20 cellular contexts compared by ENCODE assay signal in the genomic region with DNA sequence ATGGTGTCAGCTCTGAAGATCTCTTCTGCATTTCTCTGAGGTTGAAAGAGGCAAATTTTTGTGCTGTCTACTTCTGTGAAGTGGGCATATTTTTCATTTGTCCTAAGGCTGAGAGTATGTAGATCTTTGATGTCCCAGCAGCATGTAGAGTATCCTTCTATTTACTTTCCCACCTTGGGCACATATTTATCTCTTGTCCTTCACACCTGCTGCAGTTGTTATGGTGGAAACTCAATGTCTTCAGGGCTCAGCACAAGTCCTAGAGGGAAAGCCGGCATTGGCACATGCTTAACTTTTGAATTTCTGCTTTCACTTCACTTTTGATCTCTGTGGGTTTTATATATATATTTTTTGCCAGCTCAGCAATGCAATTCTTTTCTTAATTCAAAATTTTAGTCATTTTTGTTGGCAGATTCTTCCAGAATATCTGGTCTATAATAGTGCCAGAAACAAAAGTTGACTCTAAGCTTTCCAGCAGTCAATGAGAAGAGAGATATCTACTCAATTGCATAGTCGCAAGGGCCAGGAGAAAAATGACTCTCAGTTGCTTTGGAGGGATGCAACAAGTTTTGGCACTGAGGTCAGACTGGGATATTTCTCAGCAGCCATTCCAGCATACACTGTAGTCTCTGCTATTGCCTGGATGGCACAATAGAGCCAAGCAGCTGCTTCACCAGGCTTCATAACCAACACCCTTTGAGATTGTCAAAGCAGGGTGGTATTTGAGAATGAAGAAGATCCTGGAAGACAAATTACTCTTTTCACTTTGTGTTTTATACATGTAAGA.
"Had no signal": no experiment of that assay in that cellular context is flagged by ENCODE, and none has a peak within 500 bp of the region (broad histone marks: within the 10 kb centered on the region; RNA-seq: fewer than 3 reads in every experiment).

No MANE protein-coding gene starts in this region.

- H3K36me3 ChIP-seq: brain microvascular endothelial cell, left ventricle myocardium inferior, sigmoid colon, thyroid gland, vagina had no signal

- ATAC-seq: activated T-cell treated with anti-CD3 and anti-CD28 coated beads, Interleukin-2, amount 50 U/mL, for 72 hours; stimulated activated memory B cell treated with anti-CD40 and anti-IgM and Interleukin-4, amounts not matched to agents 10 μg/mL and 1 μg/mL and 100 μg/mL, for 72 hours had no signal

- H3K9me3 Mint-ChIP-seq: activated CD4-positive, alpha-beta T cell treated with anti-CD3 and anti-CD28 coated beads, Interleukin-2, amount 10 ng/mL, durations not matched to agents 24 days and 14 days had no signal

- H3K9me3 ChIP-seq: sigmoid colon, thyroid gland, vagina had no signal

- H3K36me3 Mint-ChIP-seq: activated naive CD8-positive, alpha-beta T cell treated with anti-CD3 and anti-CD28 coated beads for 36 hours; memory B cell; stimulated activated memory B cell treated with anti-CD40 and anti-IgM and Interleukin-4, amounts not matched to agents 10 μg/mL and 1 μg/mL and 100 μg/mL, for 72 hours had no signal

- H3K4me1 Mint-ChIP-seq: activated B cell treated with CpG ODN at 0.5 μM for 24 hours; activated CD4-positive, alpha-beta T cell treated with anti-CD3 and anti-CD28 coated beads, Interleukin-2, amount 10 ng/mL, durations not matched to agents 24 days and 14 days; activated naive CD8-positive, alpha-beta T cell treated with anti-CD3 and anti-CD28 coated beads for 36 hours; central memory CD8-positive, alpha-beta T cell; memory B cell; nephron progenitor cell; stimulated activated memory B cell treated with anti-CD40 and anti-IgM and Interleukin-4, amounts not matched to agents 10 μg/mL and 1 μg/mL and 100 μg/mL, for 72 hours had no signal

- H3K4me1 ChIP-seq: left ventricle myocardium inferior, sigmoid colon, thyroid gland, vagina had no signal

- H3K27me3 Mint-ChIP-seq: activated B cell treated with CpG ODN at 0.5 μM for 24 hours; activated CD4-positive, alpha-beta T cell treated with anti-CD3 and anti-CD28 coated beads, Interleukin-2, amount 10 ng/mL, durations not matched to agents 24 days and 14 days; activated naive CD8-positive, alpha-beta T cell treated with anti-CD3 and anti-CD28 coated beads for 36 hours; central memory CD8-positive, alpha-beta T cell; memory B cell; stimulated activated memory B cell treated with anti-CD40 and anti-IgM and Interleukin-4, amounts not matched to agents 10 μg/mL and 1 μg/mL and 100 μg/mL, for 72 hours had no signal

- H3K27ac ChIP-seq: brain microvascular endothelial cell, left ventricle myocardium inferior, sigmoid colon, thyroid gland, vagina had no signal

- H3K4me3 ChIP-seq: left ventricle myocardium inferior, sigmoid colon, thyroid gland, vagina had no signal

- H3K4me3 Mint-ChIP-seq: activated B cell treated with CpG ODN at 0.5 μM for 24 hours; activated CD4-positive, alpha-beta T cell treated with anti-CD3 and anti-CD28 coated beads, Interleukin-2, amount 10 ng/mL, durations not matched to agents 24 days and 14 days; activated naive CD8-positive, alpha-beta T cell treated with anti-CD3 and anti-CD28 coated beads for 36 hours; activated T-cell treated with anti-CD3 and anti-CD28 coated beads, Interleukin-2, amount 50 U/mL, for 72 hours; central memory CD8-positive, alpha-beta T cell; memory B cell; nephron progenitor cell; stimulated activated memory B cell treated with anti-CD40 and anti-IgM and Interleukin-4, amounts not matched to agents 10 μg/mL and 1 μg/mL and 100 μg/mL, for 72 hours had no signal

- H3K27ac Mint-ChIP-seq: activated B cell treated with CpG ODN at 0.5 μM for 24 hours; activated CD4-positive, alpha-beta T cell treated with anti-CD3 and anti-CD28 coated beads, Interleukin-2, amount 10 ng/mL, durations not matched to agents 24 days and 14 days; activated naive CD8-positive, alpha-beta T cell treated with anti-CD3 and anti-CD28 coated beads for 36 hours; activated T-cell treated with anti-CD3 and anti-CD28 coated beads, Interleukin-2, amount 50 U/mL, for 72 hours; memory B cell; nephron progenitor cell; stimulated activated memory B cell treated with anti-CD40 and anti-IgM and Interleukin-4, amounts not matched to agents 10 μg/mL and 1 μg/mL and 100 μg/mL, for 72 hours had no signal

- DNase-seq: activated B cell treated with CpG ODN at 0.5 μM for 24 hours; activated CD4-positive, alpha-beta T cell treated with anti-CD3 and anti-CD28 coated beads, Interleukin-2, amount 10 ng/mL, durations not matched to agents 24 days and 14 days; activated CD8-positive, alpha-beta memory T cell treated with anti-CD3 and anti-CD28 coated beads, Interleukin-2, amount 50 U/mL, for 48 hours; activated naive CD8-positive, alpha-beta T cell treated with anti-CD3 and anti-CD28 coated beads for 36 hours; activated T-cell treated with anti-CD3 and anti-CD28 coated beads, Interleukin-2, amount 50 U/mL, for 72 hours; amygdala; brain microvascular endothelial cell; cortex of kidney; effector CD8-positive, alpha-beta T cell; kidney; left ventricle myocardium inferior; nephron progenitor cell; sigmoid colon; stimulated activated CD4-positive, alpha-beta T cell treated with anti-CD3 and anti-CD28 coated beads, Interleukin-12 subunit alpha, Interleukin-12 subunit beta, amount 100 ng/mL, for 4 hours; stimulated activated CD4-positive, alpha-beta T cell treated with anti-CD3 and anti-CD28 coated beads, Interleukin-2, amount 100 ng/mL, for 24 hours; thyroid gland had no signal

- H3K27me3 ChIP-seq: brain microvascular endothelial cell, sigmoid colon, thyroid gland, vagina had no signal
